Comparison of ENCODE assay signal across 8 cellular contexts in the genomic region with DNA sequence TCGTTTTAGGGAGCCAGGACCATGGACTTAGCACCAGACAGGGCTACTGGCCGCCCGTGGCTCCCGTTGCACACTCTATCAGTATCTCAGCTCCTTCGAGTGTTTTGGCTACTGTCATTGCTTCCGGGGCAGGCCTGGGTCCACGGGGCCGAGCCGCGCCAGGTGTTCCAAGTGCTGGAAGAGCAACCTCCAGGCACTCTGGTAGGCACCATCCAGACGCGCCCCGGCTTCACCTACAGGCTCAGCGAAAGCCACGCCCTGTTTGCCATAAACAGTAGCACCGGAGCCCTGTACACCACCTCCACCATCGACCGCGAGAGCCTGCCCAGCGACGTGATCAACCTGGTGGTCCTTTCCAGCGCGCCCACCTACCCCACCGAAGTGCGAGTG. TPM values are rescaled to one million over a fixed set of nuclear protein-coding genes. Genes with fewer than 3 reads are reported as not detected.
DNase-seq lines count a peak whose midpoint lies in the region; ATAC-seq and TF ChIP-seq lines count a peak whose summit lies in the region.

No MANE protein-coding gene starts in this region.

- H3K9me3 ChIP-seq in osteoblast (ENCODE audit: low read depth, low read length): no peaks in the 10 kb centered on the region

- H3K27ac ChIP-seq in osteoblast (ENCODE audit: low read depth, low read length): peak overlapping the region; percentile 63

- peaks cover 19% of the 10 kb centered on the region for H3K4me1 Mint-ChIP-seq in activated CD4-positive, alpha-beta T cell treated with anti-CD3 and anti-CD28 coated beads, Interleukin-2, amount 10 ng/mL, durations not matched to agents 7 days and 5 days
- peaks cover 2% of the 10 kb centered on the region for H3K4me1 Mint-ChIP-seq in glutamatergic neuron (ENCODE audit: low read depth, unreplicated experiment)

- peaks cover 48% of the 10 kb centered on the region for H3K79me2 ChIP-seq in osteoblast (ENCODE audit: insufficient read depth, low read length)

- H3K27ac Mint-ChIP-seq in activated CD4-positive, alpha-beta T cell treated with anti-CD3 and anti-CD28 coated beads, Interleukin-2, amount 10 ng/mL, durations not matched to agents 7 days and 5 days: no peak overlapping the region
- peak overlapping the region; percentile 33 for H3K27ac Mint-ChIP-seq in glutamatergic neuron (ENCODE audit: unreplicated experiment)

- ATAC-seq in GM21529 (IDR thresholded peaks at IDR 0.05; ENCODE audit: unreplicated experiment): no peak
- ATAC-seq in GM21528 (IDR thresholded peaks at IDR 0.05; ENCODE audit: low FRiP score, unreplicated experiment): no peak
- ATAC-seq in HG02870 (IDR thresholded peaks at IDR 0.05; ENCODE audit: unreplicated experiment): no peak

- peaks cover 20% of the 10 kb centered on the region for H3K4me1 ChIP-seq in osteoblast (ENCODE audit: insufficient read depth, low read length)

- peaks cover 5% of the 10 kb centered on the region for H4K20me1 ChIP-seq in osteoblast (ENCODE audit: insufficient read depth, low read length)

- DNase-seq in activated CD4-positive, alpha-beta T cell treated with anti-CD3 and anti-CD28 coated beads, Interleukin-2, amount 10 ng/mL, durations not matched to agents 7 days and 5 days: no peak
- DNase-seq in activated CD4-positive, alpha-beta T cell treated with anti-CD3 and anti-CD28 coated beads for 1 hour: no peak
- peak; percentile 5 for DNase-seq in activated CD4-positive, alpha-beta T cell treated with anti-CD3 and anti-CD28 coated beads, Interleukin-2, amount 50 U/mL, for 48 hours
- DNase-seq in glutamatergic neuron (peak; percentile 30), osteoblast (ENCODE audit: insufficient read length, low spot score, missing footprints) (peak; percentile 68)

- H3K36me3 ChIP-seq in osteoblast (ENCODE audit: insufficient read depth, low read length): no peaks in the 10 kb centered on the region

- peaks cover 3% of the 10 kb centered on the region for H3K36me3 Mint-ChIP-seq in activated CD4-positive, alpha-beta T cell treated with anti-CD3 and anti-CD28 coated beads, Interleukin-2, amount 10 ng/mL, durations not matched to agents 7 days and 5 days (ENCODE audit: low read depth)
- H3K36me3 Mint-ChIP-seq in glutamatergic neuron (ENCODE audit: unreplicated experiment): no peaks in the 10 kb centered on the region

- CTCF ChIA-PET in activated CD4-positive, alpha-beta T cell treated with anti-CD3 and anti-CD28 coated beads, Interleukin-2, amount 10 ng/mL, durations not matched to agents 7 days and 5 days (lab: Charles Lee): no interaction called here

- no peaks in the 10 kb centered on the region for H3K9me3 Mint-ChIP-seq in activated CD4-positive, alpha-beta T cell treated with anti-CD3 and anti-CD28 coated beads, Interleukin-2, amount 10 ng/mL, durations not matched to agents 7 days and 5 days
- H3K9me3 Mint-ChIP-seq in glutamatergic neuron (ENCODE audit: unreplicated experiment): peaks cover 10% of the 10 kb centered on the region

- H3K4me3 Mint-ChIP-seq in activated CD4-positive, alpha-beta T cell treated with anti-CD3 and anti-CD28 coated beads, Interleukin-2, amount 10 ng/mL, durations not matched to agents 7 days and 5 days: peak overlapping the region; percentile 75
- H3K4me3 Mint-ChIP-seq in glutamatergic neuron (ENCODE audit: unreplicated experiment): peak overlapping the region; percentile 91

- peaks cover 2% of the 10 kb centered on the region for H3K27me3 ChIP-seq in osteoblast (ENCODE audit: insufficient read depth, low read length)

- H3K4me3 ChIP-seq in osteoblast (ENCODE audit: insufficient read depth, low read length): peak overlapping the region; percentile 93

- TF ChIP-seq CTCF in glutamatergic neuron (IDR thresholded peaks at IDR 0.05; ENCODE audit: partially characterized antibody, unreplicated experiment) (no peak), osteoblast (IDR thresholded peaks at IDR 0.05; ENCODE audit: extremely low read depth, low read depth, low read length) (no peak)

- H3K27me3 Mint-ChIP-seq in activated CD4-positive, alpha-beta T cell treated with anti-CD3 and anti-CD28 coated beads, Interleukin-2, amount 10 ng/mL, durations not matched to agents 7 days and 5 days: peaks cover 52% of the 10 kb centered on the region
- peaks cover 18% of the 10 kb centered on the region for H3K27me3 Mint-ChIP-seq in glutamatergic neuron (ENCODE audit: unreplicated experiment)

- peak overlapping the region; percentile 94 for H2AFZ ChIP-seq in osteoblast (ENCODE audit: low read length)

- peak overlapping the region; percentile 99 for H3K4me2 ChIP-seq in osteoblast (ENCODE audit: insufficient read depth, low read length)

- POLR2A ChIA-PET in activated CD4-positive, alpha-beta T cell treated with anti-CD3 and anti-CD28 coated beads, Interleukin-2, amount 10 ng/mL, durations not matched to agents 7 days and 5 days (lab: Charles Lee): no interaction called here

RNA-seq across cellular contexts. Expression of a gene that starts 1.6 kb away (rescaled TPM):
- total RNA-seq in activated CD4-positive, alpha-beta T cell treated with anti-CD3 and anti-CD28 coated beads, Interleukin-2, amount 10 ng/mL, durations not matched to agents 7 days and 5 days: not detected
- total RNA-seq in glutamatergic neuron (ENCODE audit: unreplicated experiment) (6.8 TPM), osteoblast (27.9 and 31.2 TPM in 2 replicates)

Comparison
In these comparisons a context has a peak if more than half of its experiments do, and no peak if none do; other contexts are left out.
1. DNase-seq: peak in activated CD4-positive, alpha-beta T cell treated with anti-CD3 and anti-CD28 coated beads, Interleukin-2, amount 50 U/mL, for 48 hours (2 of 2), glutamatergic neuron (single experiment) and osteoblast (single experiment); none in activated CD4-positive, alpha-beta T cell treated with anti-CD3 and anti-CD28 coated beads, Interleukin-2, amount 10 ng/mL, durations not matched to agents 7 days and 5 days (single experiment) and activated CD4-positive, alpha-beta T cell treated with anti-CD3 and anti-CD28 coated beads for 1 hour (single experiment).